8 cellular contexts compared by ENCODE assay signal in genomic region chr15:83208357-83208661, GRCh38. TPM values are rescaled to one million over a fixed set of nuclear protein-coding genes. Genes with fewer than 3 reads are reported as not detected.
DNase-seq lines count a peak whose midpoint lies in the region; ATAC-seq and TF ChIP-seq lines count a peak whose summit lies in the region.

No MANE protein-coding gene starts in this region.

- H3K9me3 Mint-ChIP-seq in HFFc6, result no peaks in the 10 kb centered on the region

- peaks cover 4% of the 10 kb centered on the region for H3K36me3 Mint-ChIP-seq in HFFc6 (ENCODE audit: low read depth)

- H3K4me3 Mint-ChIP-seq in HFFc6, result no peak overlapping the region

- H3K27me3 ChIP-seq in heart left ventricle (peaks cover 0 to 3% (median 0%) of the 10 kb centered on the region in 9 donors), left lung (peaks cover 5 to 39% of the 10 kb centered on the region in 2 donors), uterus (no peaks in the 10 kb centered on the region)

- H3K4me1 Mint-ChIP-seq in HFFc6 (ENCODE audit: low read depth), result peaks cover 33% of the 10 kb centered on the region

- no peak overlapping the region for H3K27ac Mint-ChIP-seq in HFFc6

- no peak for TF ChIP-seq POLR2A in heart left ventricle (IDR thresholded peaks at IDR 0.05)
- no peak for TF ChIP-seq POLR2A in uterus (IDR thresholded peaks at IDR 0.05)

- H3K36me3 ChIP-seq in heart left ventricle, result no peaks in the 10 kb centered on the region
- no peaks in the 10 kb centered on the region for H3K36me3 ChIP-seq in left lung
- no peaks in the 10 kb centered on the region for H3K36me3 ChIP-seq in uterus

- in situ Hi-C loops in astrocyte of the spinal cord (cut with HindIII; ENCODE audit: low sequenced_read_pairs), result no loop called here

- peak in 1 of 12 donors; percentile 26 for TF ChIP-seq CTCF in heart left ventricle (IDR thresholded peaks at IDR 0.05)
- TF ChIP-seq CTCF in astrocyte of the spinal cord (IDR thresholded peaks at IDR 0.05; ENCODE audit: low read depth, low read length), result no peak
- no peak for TF ChIP-seq CTCF in left lung (IDR thresholded peaks at IDR 0.05)
- no peak for TF ChIP-seq CTCF in uterus (IDR thresholded peaks at IDR 0.05)
- TF ChIP-seq CTCF in HFFc6 (IDR thresholded peaks at IDR 0.05), result no peak

- DNase-seq in heart left ventricle, result no peak
- DNase-seq in left cardiac atrium, result no peak
- peak; percentile 30 for DNase-seq in astrocyte of the spinal cord (ENCODE audit: low read depth, low spot score)
- peak in 1 of 2 donors; percentile 32 for DNase-seq in left lung
- no peak for DNase-seq in uterus
- DNase-seq in HK-2 (ENCODE audit: unreplicated experiment), result no peak
- DNase-seq in HFFc6, result no peak
- no peak for DNase-seq in activated effector memory CD4-positive, alpha-beta T cell treated with Interleukin-2 at 50 U/mL for 16 hours

- ATAC-seq in heart left ventricle (peak in 1 of 4 donors; percentile 47), left cardiac atrium (no peak), left lung (no peak)

- H3K4me1 ChIP-seq in heart left ventricle (peaks cover 0 to 30% (median 18%) of the 10 kb centered on the region in 12 donors), left lung (peaks cover 0 to 12% of the 10 kb centered on the region in 2 donors), uterus (no peaks in the 10 kb centered on the region)

- H3K27ac ChIP-seq in heart left ventricle (peak overlapping the region in 11 of 12 donors; percentile 18 to 95 (median 89)), left lung (peak overlapping the region; percentile 79 to 88), uterus (peak overlapping the region; percentile 92 to 94)

- H3K27me3 Mint-ChIP-seq in HFFc6 (ENCODE audit: insufficient read depth), result peaks cover 7% of the 10 kb centered on the region; the same call in 1 of the 2 replicates

- 8 to 13% (median 12%) methylated on average over 11 to 12 of the region's 12 CpGs for WGBS in heart left ventricle, 4 donors

- H3K9me3 ChIP-seq in heart left ventricle (no peaks in the 10 kb centered on the region), left lung (no peaks in the 10 kb centered on the region), uterus (no peaks in the 10 kb centered on the region)

- peak overlapping the region; percentile 48 to 93 (median 80) for H3K4me3 ChIP-seq in heart left ventricle
- peak overlapping the region; percentile 87 for H3K4me3 ChIP-seq in astrocyte of the spinal cord (ENCODE audit: low read depth, low read length)
- peak overlapping the region; percentile 71 to 84 for H3K4me3 ChIP-seq in left lung
- H3K4me3 ChIP-seq in uterus, result peak overlapping the region; percentile 78 to 82

- intact Hi-C loops in heart left ventricle (cut with DNase I) (loop anchor here (5.0 to 10.0 kb wide), 8 partner anchors 54 to 666 kb away; partner anchors contain the start of genes C15orf40 (in 9 of the 10), BTBD1 (in 4 of the 10), TM6SF1 (in 2 of the 10) and RPS17 (in 1 of the 10)), left cardiac atrium (cut with DNase I) (loop anchor here in 1 of 2 donors (5.0 kb wide), 1 partner anchor 196 kb away; the partner anchor contains the start of gene C15orf40), left lung (cut with DNase I) (no loop called here), uterus (cut with DNase I; ENCODE audit: low total_unique reads) (loop anchor here (5.0 kb wide), 1 partner anchor 141 kb away; the partner anchor contains the start of gene BTBD1)

RNA-seq across cellular contexts. Expression of gene HDGFL3, which starts 0.7 kb away (rescaled TPM):
- 10 to 100 TPM; 26.4 to 50.7 (median 40.1) TPM for total RNA-seq in heart left ventricle
- 10 to 100 TPM in 1 of 2 donors, 1 to 10 TPM in 1; 9.6 to 22.3 TPM for polyA plus RNA-seq in heart left ventricle
- 10 to 100 TPM; 30.6 to 48.1 TPM for total RNA-seq in left cardiac atrium
- total RNA-seq in left lung, result 10 to 100 TPM; 29.0 to 33.5 TPM
- 10 to 100 TPM; 12.8 to 70.9 (median 38.1) TPM for total RNA-seq in uterus
- 10 to 100 TPM; 40.3 to 64.6 (median 59.2) TPM for total RNA-seq in HFFc6 (2021; fragmentation: NEBNext Ultra II Directional; extraction: Animal tissue kit (Norgen Biotek cat#: 25700))

Comparison
In these comparisons a context has a peak if more than half of its experiments do, and no peak if none do; other contexts are left out.
1. intact Hi-C loops: an anchor here in heart left ventricle (5.0 to 10.0 kb wide) and uterus (5.0 kb wide); none called in left lung.